Comparison of ENCODE assay signal across 9 cellular contexts in the genomic region with DNA sequence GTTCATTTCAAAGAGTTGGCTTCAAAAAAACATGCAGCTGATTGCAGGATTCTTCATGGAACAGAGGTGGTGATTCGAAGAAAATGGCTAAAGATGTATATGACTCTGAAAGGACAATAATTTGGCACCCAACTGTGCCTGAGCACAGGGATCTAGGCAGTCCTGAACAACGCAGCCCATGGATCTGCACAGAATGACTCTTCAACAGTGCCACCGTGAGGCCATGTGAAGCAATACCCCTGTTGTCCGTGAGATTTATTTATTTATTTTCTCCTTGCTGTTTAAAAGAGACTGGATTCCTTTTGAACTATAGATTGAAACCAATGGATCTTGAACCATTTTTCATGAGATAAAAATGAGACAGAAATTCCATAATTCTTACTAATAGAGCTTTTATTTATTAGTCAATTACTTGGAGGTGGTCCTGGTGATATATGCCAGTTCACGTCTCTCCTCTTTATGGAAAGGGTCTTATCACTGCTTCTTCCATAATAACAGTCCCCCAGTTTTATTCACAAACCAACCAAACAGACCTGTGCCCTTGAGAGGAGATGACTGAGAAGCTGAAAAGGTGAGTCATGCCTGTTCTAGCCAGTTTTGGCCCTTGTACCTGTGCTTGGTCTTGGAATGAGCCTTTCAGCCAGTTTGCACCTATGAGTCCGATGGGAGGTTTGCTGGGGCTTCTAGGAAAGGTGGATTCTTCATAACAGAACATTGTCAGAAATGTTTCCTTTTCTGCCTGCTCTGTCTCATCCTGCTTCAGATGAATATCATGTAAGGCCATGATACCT.
DNase-seq lines count a peak whose midpoint lies in the region; ATAC-seq and TF ChIP-seq lines count a peak whose summit lies in the region.
"Had no signal": no experiment of that assay in that cellular context is flagged by ENCODE, and none has a peak within 500 bp of the region (broad histone marks: within the 10 kb centered on the region; RNA-seq: fewer than 3 reads in every experiment).

No MANE protein-coding gene starts in this region.

- peaks cover 0 to 10% of the 10 kb centered on the region in 2 donors for H3K9me3 ChIP-seq in left lung
- H3K9me3 ChIP-seq in aorta (ENCODE audit: control insufficient read depth, low read length), result peaks cover 2% of the 10 kb centered on the region

- H3K27ac ChIP-seq in left lung (no peak overlapping the region), aorta (ENCODE audit: low read depth in 1 of 2, low read length in 2 of 2) (no peak overlapping the region)

- intact Hi-C loops in left lung (cut with DNase I), result no loop called here
- intact Hi-C loops in aorta (cut with DNase I), result no loop called here

- H3K4me1 ChIP-seq in left lung, result no peaks in the 10 kb centered on the region
- no peaks in the 10 kb centered on the region for H3K4me1 ChIP-seq in aorta (ENCODE audit: control insufficient read depth in 1 of 2, insufficient read depth in 2 of 2, low read length in 2 of 2)

- WGBS in aorta, 2 donors, result 41 to 42% methylated on average over 6 of the region's 6 CpGs

- no peaks in the 10 kb centered on the region for H3K27me3 ChIP-seq in left lung
- no peaks in the 10 kb centered on the region for H3K27me3 ChIP-seq in aorta (ENCODE audit: control insufficient read depth in 1 of 2, insufficient read depth in 2 of 2, low read length in 1 of 2)

- DNase-seq in ELR (ENCODE audit: low read depth) (peak; percentile 25), HuH-7 (ENCODE audit: low spot score) (peak; percentile 6), SW480 (ENCODE audit: low spot score) (peak; percentile 11), left lung (no peak), aorta (no peak)
- DNase-seq in activated CD8-positive, alpha-beta memory T cell treated with anti-CD3 and anti-CD28 coated beads, Interleukin-2, amount 50 U/mL, for 4 hours, result no peak
- DNase-seq: activated naive CD8-positive, alpha-beta T cell treated with anti-CD3 and anti-CD28 coated beads, Interleukin-2, amount 10 ng/mL, durations not matched to agents 7 days and 5 days; naive thymus-derived CD8-positive, alpha-beta T cell had no signal

- no peak overlapping the region for H3K4me3 ChIP-seq in left lung
- no peak overlapping the region for H3K4me3 ChIP-seq in aorta (ENCODE audit: low read length in 2 of 2)

- ATAC-seq in left lung (peak; percentile 74), aorta (ENCODE audit: low FRiP score) (no peak), GM18907 (IDR thresholded peaks at IDR 0.05; ENCODE audit: unreplicated experiment) (no peak)
- ATAC-seq: naive thymus-derived CD8-positive, alpha-beta T cell had no signal

- H3K36me3 ChIP-seq in left lung, result no peaks in the 10 kb centered on the region
- H3K36me3 ChIP-seq in aorta (ENCODE audit: control insufficient read depth in 1 of 2, insufficient read depth in 2 of 2, low read length in 1 of 2), result no peaks in the 10 kb centered on the region

- TF ChIP-seq CTCF in left lung (IDR thresholded peaks at IDR 0.05), result no peak

Comparison
In these comparisons a context has a peak if more than half of its experiments do, and no peak if none do; other contexts are left out.
1. DNase-seq: peak in ELR (single experiment), HuH-7 (single experiment) and SW480 (single experiment); none in left lung (0 of 2), aorta (0 of 2) and activated CD8-positive, alpha-beta memory T cell treated with anti-CD3 and anti-CD28 coated beads, Interleukin-2, amount 50 U/mL, for 4 hours (single experiment).